In the genomic region with DNA sequence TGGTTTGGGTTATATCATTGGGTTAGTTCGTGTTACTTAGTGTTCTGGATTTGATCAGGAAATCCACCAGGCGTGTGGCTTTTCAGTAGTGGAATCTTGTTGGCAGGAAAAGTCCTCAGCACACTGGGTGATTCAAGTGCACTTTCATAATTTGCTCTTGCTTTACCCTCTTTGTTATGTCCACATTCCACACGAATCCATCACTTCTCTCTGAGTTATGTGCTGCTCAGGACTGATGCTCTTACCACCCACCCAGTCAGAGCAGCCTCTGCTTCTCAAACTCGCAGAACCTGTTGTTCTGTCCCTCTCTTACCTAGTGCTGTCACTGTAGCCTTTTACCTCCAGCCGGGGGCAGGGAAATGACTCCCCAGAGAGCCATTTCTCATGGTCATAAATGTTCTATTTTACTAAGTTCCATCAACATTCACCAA, we compare ENCODE assay signal across 13 cellular contexts. TPM values are rescaled to one million over a fixed set of nuclear protein-coding genes. Genes with fewer than 3 reads are reported as not detected.
A peak's percentile ranks its signal among the peaks of the same experiment; 100 is the strongest.
DNase-seq lines count a peak whose midpoint lies in the region; TF ChIP-seq lines count a peak whose summit lies in the region.
"Had no signal": no experiment of that assay in that cellular context is flagged by ENCODE, and none has a peak within 500 bp of the region (broad histone marks: within the 10 kb centered on the region; RNA-seq: fewer than 3 reads in every experiment).

No MANE protein-coding gene starts in this region.

- H3K9me3 ChIP-seq in SK-N-SH (no peaks in the 10 kb centered on the region), skeletal muscle satellite cell (replicated peaks; ENCODE audit: low read length) (no peaks in the 10 kb centered on the region)

- peaks cover 8 to 12% of the 10 kb centered on the region in 2 experiments; a peak in 3 of 4 replicates for H3K4me1 ChIP-seq in SK-N-SH (ENCODE audit: control insufficient read depth in 1 of 2, insufficient read depth in 2 of 2, low read depth in 1 of 2, low read length in 1 of 2)
- H3K4me1 ChIP-seq in skeletal muscle satellite cell (ENCODE audit: control insufficient read depth, insufficient read depth, low read length), result peaks cover 12% of the 10 kb centered on the region

- no peak overlapping the region for H3K9ac ChIP-seq in SK-N-SH
- H3K9ac ChIP-seq in skeletal muscle satellite cell (ENCODE audit: low read depth, low read length), result peak overlapping the region; percentile 24

- POLR2A ChIA-PET in SK-N-SH (lab: Yijun Ruan, JAX), result no interaction called here

- H3K79me2 ChIP-seq in SK-N-SH (ENCODE audit: insufficient read depth), result no peaks in the 10 kb centered on the region

- H3K9me2 ChIP-seq in SK-N-SH, result no peaks in the 10 kb centered on the region

- WGBS in SK-N-SH (ENCODE audit: low lambda C conversion rate), result 15% methylated on average over 5 of the region's 5 CpGs

- DNase-seq in NCI-H1105 treated with DMSO at 0.1 percent for 48 hours (lab: John Stamatoyannopoulos, UW) (peak; percentile 45), NCI-H1105 (lab: John Stamatoyannopoulos, UW) (no peak), SK-N-SH (no peak), foreskin fibroblast (peak; percentile 90 to 93), amygdala (lab: John Stamatoyannopoulos, UW) (no peak), NCI-H82 (lab: John Stamatoyannopoulos, UW) (no peak), cortex of kidney (lab: John Stamatoyannopoulos, UW) (no peak)
- DNase-seq: activated T-cell treated with anti-CD3 and anti-CD28 coated beads, Interleukin-2, amount 50 U/mL, for 4 hours; cerebellar nuclear complex; hippocampal formation; OCI-M1; stimulated activated CD4-positive, alpha-beta T cell treated with anti-CD3 and anti-CD28 coated beads, Interleukin-2, amount 100 ng/mL, for 24 hours had no signal

- no peaks in the 10 kb centered on the region for H3F3A ChIP-seq in SK-N-SH (replicated peaks; ENCODE audit: insufficient read depth)

- peak overlapping the region; percentile 13 to 72; a peak in 3 of 4 replicates for H3K27ac ChIP-seq in SK-N-SH (ENCODE audit: low read depth in 2 of 2, low read length in 1 of 2)

- H3K4me2 ChIP-seq in SK-N-SH (peak overlapping the region; percentile 19), skeletal muscle satellite cell (ENCODE audit: low read length) (peak overlapping the region; percentile 11)

- H4K20me1 ChIP-seq in SK-N-SH (ENCODE audit: insufficient read depth), result no peaks in the 10 kb centered on the region

- no peak overlapping the region for H2AFZ ChIP-seq in SK-N-SH (ENCODE audit: low read depth)

- CTCF ChIA-PET in SK-N-SH (lab: Yijun Ruan, JAX), result no interaction called here

- H3K27me3 ChIP-seq in SK-N-SH (ENCODE audit: insufficient read depth) (no peaks in the 10 kb centered on the region), skeletal muscle satellite cell (ENCODE audit: control insufficient read depth, insufficient read depth, low read length) (no peaks in the 10 kb centered on the region)

- TF ChIP-seq CTCF in SK-N-SH (IDR thresholded peaks at IDR 0.05) (no peak), foreskin fibroblast (IDR thresholded peaks at IDR 0.05; ENCODE audit: low read depth, low read length) (no peak)

- no peak for TF ChIP-seq RAD21 in SK-N-SH (IDR thresholded peaks at IDR 0.05; ENCODE audit: low read length)

- H3K4me3 ChIP-seq in SK-N-SH (ENCODE audit: low read depth in 2 of 2, low read length in 1 of 2) (no peak overlapping the region), foreskin fibroblast (ENCODE audit: low read depth in 1 of 2, low read length in 2 of 2) (no peak overlapping the region), skeletal muscle satellite cell (ENCODE audit: low read length) (no peak overlapping the region)

- TF ChIP-seq EP300 in SK-N-SH (IDR thresholded peaks at IDR 0.05; ENCODE audit: borderline replicate concordance in 1 of 2, low read depth in 1 of 2, low read length in 1 of 2), result peak; percentile 39 to 57; a peak in 2 of 4 replicates

- H3K36me3 ChIP-seq in SK-N-SH (replicated peaks in 1 of 2; ENCODE audit: control insufficient read depth in 1 of 2, insufficient read depth in 2 of 2, low read length in 1 of 2), result no peaks in the 10 kb centered on the region
- H3K36me3 ChIP-seq in skeletal muscle satellite cell (ENCODE audit: insufficient read depth, low read length), result no peaks in the 10 kb centered on the region

TF ChIP-seq in SK-N-SH, 30 proteins besides CTCF, POLR2A, EP300 and RAD21 (continues in another document):
- TF ChIP-seq FOSL2 (IDR thresholded peaks at IDR 0.05; ENCODE audit: borderline replicate concordance, low read depth) (peak; percentile 43; the same call in 1 of the 2 replicates), FOXM1 (IDR thresholded peaks at IDR 0.05; ENCODE audit: low read depth) (0 out of 2 replicates have a peak, but pooled peaks have one; percentile 43), TAF1 (IDR thresholded peaks at IDR 0.05; ENCODE audit: borderline replicate concordance, low read depth, low read length) (no peak), SMC3 (IDR thresholded peaks at IDR 0.05; ENCODE audit: low read depth, low read length) (no peak), SIN3A (IDR thresholded peaks at IDR 0.05; ENCODE audit: borderline replicate concordance, low read depth, low read length) (no peak), EZH2phosphoT487 (IDR thresholded peaks at IDR 0.05; ENCODE audit: borderline replicate concordance, low read depth) (no peak), NRF1 (IDR thresholded peaks at IDR 0.05; ENCODE audit: low read depth, low read length) (no peak), JUND (IDR thresholded peaks at IDR 0.05) (peak; percentile 11; the same call in 1 of the 2 replicates), MEF2A (IDR thresholded peaks at IDR 0.05; ENCODE audit: borderline replicate concordance, low read depth) (no peak), RCOR1 (IDR thresholded peaks at IDR 0.05; ENCODE audit: low read length) (peak; percentile 61; the same call in 1 of the 2 replicates), FOXJ3 (CRISPR knock-in tag; IDR thresholded peaks at IDR 0.05) (no peak), ELF1 (IDR thresholded peaks at IDR 0.05) (no peak), RXRA (IDR thresholded peaks at IDR 0.05; ENCODE audit: borderline replicate concordance, low read depth) (peak; percentile 55; the same call in 1 of the 2 replicates)
- TF ChIP-seq, protein P1, sequence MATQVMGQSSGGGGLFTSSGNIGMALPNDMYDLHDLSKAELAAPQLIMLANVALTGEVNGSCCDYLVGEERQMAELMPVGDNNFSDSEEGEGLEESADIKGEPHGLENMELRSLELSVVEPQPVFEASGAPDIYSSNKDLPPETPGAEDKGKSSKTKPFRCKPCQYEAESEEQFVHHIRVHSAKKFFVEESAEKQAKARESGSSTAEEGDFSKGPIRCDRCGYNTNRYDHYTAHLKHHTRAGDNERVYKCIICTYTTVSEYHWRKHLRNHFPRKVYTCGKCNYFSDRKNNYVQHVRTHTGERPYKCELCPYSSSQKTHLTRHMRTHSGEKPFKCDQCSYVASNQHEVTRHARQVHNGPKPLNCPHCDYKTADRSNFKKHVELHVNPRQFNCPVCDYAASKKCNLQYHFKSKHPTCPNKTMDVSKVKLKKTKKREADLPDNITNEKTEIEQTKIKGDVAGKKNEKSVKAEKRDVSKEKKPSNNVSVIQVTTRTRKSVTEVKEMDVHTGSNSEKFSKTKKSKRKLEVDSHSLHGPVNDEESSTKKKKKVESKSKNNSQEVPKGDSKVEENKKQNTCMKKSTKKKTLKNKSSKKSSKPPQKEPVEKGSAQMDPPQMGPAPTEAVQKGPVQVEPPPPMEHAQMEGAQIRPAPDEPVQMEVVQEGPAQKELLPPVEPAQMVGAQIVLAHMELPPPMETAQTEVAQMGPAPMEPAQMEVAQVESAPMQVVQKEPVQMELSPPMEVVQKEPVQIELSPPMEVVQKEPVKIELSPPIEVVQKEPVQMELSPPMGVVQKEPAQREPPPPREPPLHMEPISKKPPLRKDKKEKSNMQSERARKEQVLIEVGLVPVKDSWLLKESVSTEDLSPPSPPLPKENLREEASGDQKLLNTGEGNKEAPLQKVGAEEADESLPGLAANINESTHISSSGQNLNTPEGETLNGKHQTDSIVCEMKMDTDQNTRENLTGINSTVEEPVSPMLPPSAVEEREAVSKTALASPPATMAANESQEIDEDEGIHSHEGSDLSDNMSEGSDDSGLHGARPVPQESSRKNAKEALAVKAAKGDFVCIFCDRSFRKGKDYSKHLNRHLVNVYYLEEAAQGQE (IDR thresholded peaks at IDR 0.05; ENCODE audit: low read depth, low read length), result no peak
- TF ChIP-seq, protein P2, sequence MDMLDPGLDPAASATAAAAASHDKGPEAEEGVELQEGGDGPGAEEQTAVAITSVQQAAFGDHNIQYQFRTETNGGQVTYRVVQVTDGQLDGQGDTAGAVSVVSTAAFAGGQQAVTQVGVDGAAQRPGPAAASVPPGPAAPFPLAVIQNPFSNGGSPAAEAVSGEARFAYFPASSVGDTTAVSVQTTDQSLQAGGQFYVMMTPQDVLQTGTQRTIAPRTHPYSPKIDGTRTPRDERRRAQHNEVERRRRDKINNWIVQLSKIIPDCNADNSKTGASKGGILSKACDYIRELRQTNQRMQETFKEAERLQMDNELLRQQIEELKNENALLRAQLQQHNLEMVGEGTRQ (IDR thresholded peaks at IDR 0.05; ENCODE audit: borderline replicate concordance, low read depth, low read length), result no peak
- TF ChIP-seq, protein P3, sequence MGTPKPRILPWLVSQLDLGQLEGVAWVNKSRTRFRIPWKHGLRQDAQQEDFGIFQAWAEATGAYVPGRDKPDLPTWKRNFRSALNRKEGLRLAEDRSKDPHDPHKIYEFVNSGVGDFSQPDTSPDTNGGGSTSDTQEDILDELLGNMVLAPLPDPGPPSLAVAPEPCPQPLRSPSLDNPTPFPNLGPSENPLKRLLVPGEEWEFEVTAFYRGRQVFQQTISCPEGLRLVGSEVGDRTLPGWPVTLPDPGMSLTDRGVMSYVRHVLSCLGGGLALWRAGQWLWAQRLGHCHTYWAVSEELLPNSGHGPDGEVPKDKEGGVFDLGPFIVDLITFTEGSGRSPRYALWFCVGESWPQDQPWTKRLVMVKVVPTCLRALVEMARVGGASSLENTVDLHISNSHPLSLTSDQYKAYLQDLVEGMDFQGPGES (IDR thresholded peaks at IDR 0.05; ENCODE audit: low read depth, low read length), result no peak

RNA-seq across cellular contexts. Expression of a gene that starts 37.2 kb away (rescaled TPM):
- 0.16 and 0.24 TPM in 2 replicates for polyA plus RNA-seq in SK-N-SH (2012; rRNA removed)
- 0.20 and 0.26 TPM in 2 replicates for polyA plus RNA-seq in SK-N-SH (2012; cell fraction: cytosol; rRNA removed)
- polyA plus RNA-seq in SK-N-SH (2012; cell fraction: nucleus; rRNA removed), result 0.13 and 0.20 TPM in 2 replicates
- total RNA-seq in skeletal muscle satellite cell (2012; rRNA removed), result under 0.01 and 0.66 TPM in 2 replicates
- total RNA-seq: activated T-cell treated with anti-CD3 and anti-CD28 coated beads, Interleukin-2, amount 50 U/mL, for 4 hours had no signal

Comparison
In these comparisons a context has a peak if more than half of its experiments do, and no peak if none do; other contexts are left out.
1. DNase-seq: peak in NCI-H1105 treated with DMSO at 0.1 percent for 48 hours (single experiment) and foreskin fibroblast (2 of 2); none in NCI-H1105 (single experiment), SK-N-SH (single experiment), amygdala (0 of 56), NCI-H82 (single experiment) and cortex of kidney (single experiment).